2 cellular contexts compared by ENCODE assay signal in the genomic region with DNA sequence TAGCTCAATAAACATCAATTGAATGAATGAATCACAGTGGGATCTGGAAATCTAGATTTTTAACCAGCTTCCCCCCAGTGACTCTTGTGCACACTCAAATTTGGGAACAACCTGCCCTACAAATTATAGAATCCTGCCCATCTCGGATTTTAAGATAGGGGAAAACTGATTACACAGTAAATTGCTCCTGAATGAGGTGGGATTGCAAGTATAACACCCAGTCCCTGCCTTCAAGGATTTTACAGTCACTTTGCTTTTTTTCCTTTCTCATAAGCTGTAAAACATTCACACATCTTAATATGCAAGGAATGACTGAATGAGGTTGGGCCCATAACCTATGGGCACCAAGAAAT.
TF ChIP-seq lines count a peak whose summit lies in the region.

No MANE protein-coding gene starts in this region.

TF ChIP-seq in A549, 52 proteins besides CTCF, POLR2A, EP300 and RAD21:
- TF ChIP-seq ESRRA (IDR thresholded peaks at IDR 0.05; ENCODE audit: borderline replicate concordance, low read length) (no peak), PHF8 (IDR thresholded peaks at IDR 0.05; ENCODE audit: borderline replicate concordance, low read depth) (no peak), MYC (IDR thresholded peaks at IDR 0.05; ENCODE audit: borderline replicate concordance, low read length) (no peak), FOSL2 (IDR thresholded peaks at IDR 0.05) (no peak), FOSL2 (CRISPR knock-in tag; IDR thresholded peaks at IDR 0.05) (no peak), HEYL (CRISPR knock-in tag; IDR thresholded peaks at IDR 0.05) (no peak), HOXB5 (CRISPR knock-in tag; IDR thresholded peaks at IDR 0.05) (no peak), ELK1 (IDR thresholded peaks at IDR 0.05; ENCODE audit: low read depth, low read length) (no peak), EHMT2 (IDR thresholded peaks at IDR 0.05; ENCODE audit: low read depth) (no peak)
- TF ChIP-seq, protein P1, sequence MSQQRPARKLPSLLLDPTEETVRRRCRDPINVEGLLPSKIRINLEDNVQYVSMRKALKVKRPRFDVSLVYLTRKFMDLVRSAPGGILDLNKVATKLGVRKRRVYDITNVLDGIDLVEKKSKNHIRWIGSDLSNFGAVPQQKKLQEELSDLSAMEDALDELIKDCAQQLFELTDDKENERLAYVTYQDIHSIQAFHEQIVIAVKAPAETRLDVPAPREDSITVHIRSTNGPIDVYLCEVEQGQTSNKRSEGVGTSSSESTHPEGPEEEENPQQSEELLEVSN (IDR thresholded peaks at IDR 0.05; ENCODE audit: borderline replicate concordance, low read depth): no peak

TF ChIP-seq in HepG2, 621 proteins besides CTCF, POLR2A, EP300 and RAD21 (continues in another document):
- TF ChIP-seq TAF15 (IDR thresholded peaks at IDR 0.05; ENCODE audit: low read depth, low read length, poor library complexity, severe bottlenecking): no peak
- TF ChIP-seq THAP9 (CRISPR knock-in tag; IDR thresholded peaks at IDR 0.05; ENCODE audit: borderline replicate concordance): no peak
- no peak for TF ChIP-seq KLF9 (CRISPR knock-in tag; IDR thresholded peaks at IDR 0.05; ENCODE audit: low read depth)
- TF ChIP-seq MIXL1 (CRISPR knock-in tag; IDR thresholded peaks at IDR 0.05): 0 out of 2 replicates have a peak, but pooled peaks have one; percentile 4
- no peak for TF ChIP-seq ZNF160 (CRISPR knock-in tag; IDR thresholded peaks at IDR 0.05)
- TF ChIP-seq ZBTB7A (CRISPR knock-in tag; IDR thresholded peaks at IDR 0.05): no peak
- no peak for TF ChIP-seq ZFP37 (CRISPR knock-in tag; IDR thresholded peaks at IDR 0.05; ENCODE audit: borderline replicate concordance)
- TF ChIP-seq NFYB (CRISPR knock-in tag; IDR thresholded peaks at IDR 0.05): no peak
- TF ChIP-seq, protein P2, sequence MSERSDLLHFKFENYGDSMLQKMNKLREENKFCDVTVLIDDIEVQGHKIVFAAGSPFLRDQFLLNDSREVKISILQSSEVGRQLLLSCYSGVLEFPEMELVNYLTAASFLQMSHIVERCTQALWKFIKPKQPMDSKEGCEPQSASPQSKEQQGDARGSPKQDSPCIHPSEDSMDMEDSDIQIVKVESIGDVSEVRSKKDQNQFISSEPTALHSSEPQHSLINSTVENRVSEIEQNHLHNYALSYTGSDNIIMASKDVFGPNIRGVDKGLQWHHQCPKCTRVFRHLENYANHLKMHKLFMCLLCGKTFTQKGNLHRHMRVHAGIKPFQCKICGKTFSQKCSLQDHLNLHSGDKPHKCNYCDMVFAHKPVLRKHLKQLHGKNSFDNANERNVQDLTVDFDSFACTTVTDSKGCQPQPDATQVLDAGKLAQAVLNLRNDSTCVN (CRISPR knock-in tag; IDR thresholded peaks at IDR 0.05; ENCODE audit: borderline replicate concordance): no peak
- no peak for TF ChIP-seq ZNF101 (CRISPR knock-in tag; IDR thresholded peaks at IDR 0.05; ENCODE audit: borderline replicate concordance, low read depth)
- no peak for TF ChIP-seq ZSCAN5A (CRISPR knock-in tag; IDR thresholded peaks at IDR 0.05; ENCODE audit: borderline replicate concordance)
- TF ChIP-seq KLF16 (CRISPR knock-in tag; IDR thresholded peaks at IDR 0.05): no peak
- peak; percentile 43; the same call in 1 of the 2 replicates for TF ChIP-seq ZNF605 (CRISPR knock-in tag; IDR thresholded peaks at IDR 0.05)
- no peak for TF ChIP-seq ZNF496 (CRISPR knock-in tag; IDR thresholded peaks at IDR 0.05; ENCODE audit: insufficient replicate concordance)
- no peak for TF ChIP-seq ZFP90 (CRISPR knock-in tag; IDR thresholded peaks at IDR 0.05; ENCODE audit: borderline replicate concordance)
- TF ChIP-seq TBP (CRISPR knock-in tag; IDR thresholded peaks at IDR 0.05): no peak
- TF ChIP-seq ZNF343 (CRISPR knock-in tag; IDR thresholded peaks at IDR 0.05): 0 out of 2 replicates have a peak, but pooled peaks have one; percentile 25
- TF ChIP-seq ZNF691 (CRISPR knock-in tag; IDR thresholded peaks at IDR 0.05; ENCODE audit: borderline replicate concordance, low read depth): no peak
- TF ChIP-seq ZNF775 (CRISPR knock-in tag; IDR thresholded peaks at IDR 0.05; ENCODE audit: borderline replicate concordance): no peak
- TF ChIP-seq ZSCAN22 (CRISPR knock-in tag; IDR thresholded peaks at IDR 0.05): no peak
- TF ChIP-seq ZSCAN9 (CRISPR knock-in tag; IDR thresholded peaks at IDR 0.05; ENCODE audit: borderline replicate concordance): 0 out of 2 replicates have a peak, but pooled peaks have one; percentile 14
- TF ChIP-seq, protein P3, sequence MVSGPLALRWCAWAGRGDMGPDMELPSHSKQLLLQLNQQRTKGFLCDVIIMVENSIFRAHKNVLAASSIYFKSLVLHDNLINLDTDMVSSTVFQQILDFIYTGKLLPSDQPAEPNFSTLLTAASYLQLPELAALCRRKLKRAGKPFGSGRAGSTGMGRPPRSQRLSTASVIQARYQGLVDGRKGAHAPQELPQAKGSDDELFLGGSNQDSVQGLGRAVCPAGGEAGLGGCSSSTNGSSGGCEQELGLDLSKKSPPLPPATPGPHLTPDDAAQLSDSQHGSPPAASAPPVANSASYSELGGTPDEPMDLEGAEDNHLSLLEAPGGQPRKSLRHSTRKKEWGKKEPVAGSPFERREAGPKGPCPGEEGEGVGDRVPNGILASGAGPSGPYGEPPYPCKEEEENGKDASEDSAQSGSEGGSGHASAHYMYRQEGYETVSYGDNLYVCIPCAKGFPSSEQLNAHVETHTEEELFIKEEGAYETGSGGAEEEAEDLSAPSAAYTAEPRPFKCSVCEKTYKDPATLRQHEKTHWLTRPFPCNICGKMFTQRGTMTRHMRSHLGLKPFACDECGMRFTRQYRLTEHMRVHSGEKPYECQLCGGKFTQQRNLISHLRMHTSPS (CRISPR knock-in tag; IDR thresholded peaks at IDR 0.05; ENCODE audit: low read depth): no peak
- no peak for TF ChIP-seq ZNF234 (CRISPR knock-in tag; conservative IDR thresholded peaks at IDR 0.05)
- no peak for TF ChIP-seq FOXO1 (CRISPR knock-in tag; IDR thresholded peaks at IDR 0.05)
- 0 out of 2 replicates have a peak, but pooled peaks have one; percentile 19 for TF ChIP-seq PHF21A (CRISPR knock-in tag; IDR thresholded peaks at IDR 0.05)
- TF ChIP-seq AGO2 (optimal IDR thresholded peaks at IDR 0.05; ENCODE audit: low read depth, low read length): no peak
- no peak for TF ChIP-seq ZUFSP (CRISPR knock-in tag; IDR thresholded peaks at IDR 0.05; ENCODE audit: borderline replicate concordance)
- 0 out of 2 replicates have a peak, but pooled peaks have one; percentile 79 for TF ChIP-seq PAX8 (CRISPR knock-in tag; IDR thresholded peaks at IDR 0.05; ENCODE audit: borderline replicate concordance)
- TF ChIP-seq ZKSCAN8 (CRISPR knock-in tag; IDR thresholded peaks at IDR 0.05; ENCODE audit: borderline replicate concordance): no peak
- TF ChIP-seq PITX1 (CRISPR knock-in tag; IDR thresholded peaks at IDR 0.05): no peak
- TF ChIP-seq ZBTB20 (CRISPR knock-in tag; IDR thresholded peaks at IDR 0.05; ENCODE audit: borderline replicate concordance, low read depth): no peak
- TF ChIP-seq, protein P4, sequence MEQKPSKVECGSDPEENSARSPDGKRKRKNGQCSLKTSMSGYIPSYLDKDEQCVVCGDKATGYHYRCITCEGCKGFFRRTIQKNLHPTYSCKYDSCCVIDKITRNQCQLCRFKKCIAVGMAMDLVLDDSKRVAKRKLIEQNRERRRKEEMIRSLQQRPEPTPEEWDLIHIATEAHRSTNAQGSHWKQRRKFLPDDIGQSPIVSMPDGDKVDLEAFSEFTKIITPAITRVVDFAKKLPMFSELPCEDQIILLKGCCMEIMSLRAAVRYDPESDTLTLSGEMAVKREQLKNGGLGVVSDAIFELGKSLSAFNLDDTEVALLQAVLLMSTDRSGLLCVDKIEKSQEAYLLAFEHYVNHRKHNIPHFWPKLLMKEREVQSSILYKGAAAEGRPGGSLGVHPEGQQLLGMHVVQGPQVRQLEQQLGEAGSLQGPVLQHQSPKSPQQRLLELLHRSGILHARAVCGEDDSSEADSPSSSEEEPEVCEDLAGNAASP (CRISPR knock-in tag; IDR thresholded peaks at IDR 0.05; ENCODE audit: borderline replicate concordance): no peak
- no peak for TF ChIP-seq HDAC6 (IDR thresholded peaks at IDR 0.05; ENCODE audit: low read depth, low read length)
- no peak for TF ChIP-seq FOXP4 (CRISPR knock-in tag; IDR thresholded peaks at IDR 0.05)
- no peak for TF ChIP-seq KLF12 (CRISPR knock-in tag; IDR thresholded peaks at IDR 0.05; ENCODE audit: borderline replicate concordance)
- TF ChIP-seq SSRP1 (CRISPR knock-in tag; IDR thresholded peaks at IDR 0.05): peak; percentile 80; the same call in 1 of the 2 replicates
- TF ChIP-seq ZNF772 (CRISPR knock-in tag; IDR thresholded peaks at IDR 0.05): peak; percentile 40
- no peak for TF ChIP-seq CBX5 (CRISPR knock-in tag; IDR thresholded peaks at IDR 0.05; ENCODE audit: borderline replicate concordance)
- TF ChIP-seq ZNF251 (CRISPR knock-in tag; IDR thresholded peaks at IDR 0.05): no peak
- TF ChIP-seq ZNF674 (CRISPR knock-in tag; IDR thresholded peaks at IDR 0.05; ENCODE audit: low read depth): no peak
- TF ChIP-seq, protein P5, sequence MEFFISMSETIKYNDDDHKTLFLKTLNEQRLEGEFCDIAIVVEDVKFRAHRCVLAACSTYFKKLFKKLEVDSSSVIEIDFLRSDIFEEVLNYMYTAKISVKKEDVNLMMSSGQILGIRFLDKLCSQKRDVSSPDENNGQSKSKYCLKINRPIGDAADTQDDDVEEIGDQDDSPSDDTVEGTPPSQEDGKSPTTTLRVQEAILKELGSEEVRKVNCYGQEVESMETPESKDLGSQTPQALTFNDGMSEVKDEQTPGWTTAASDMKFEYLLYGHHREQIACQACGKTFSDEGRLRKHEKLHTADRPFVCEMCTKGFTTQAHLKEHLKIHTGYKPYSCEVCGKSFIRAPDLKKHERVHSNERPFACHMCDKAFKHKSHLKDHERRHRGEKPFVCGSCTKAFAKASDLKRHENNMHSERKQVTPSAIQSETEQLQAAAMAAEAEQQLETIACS (CRISPR knock-in tag; IDR thresholded peaks at IDR 0.05): no peak
